In genomic region chr4:39977489-39978377, GRCh38 we compare ENCODE assay signal across 1 cellular context.
TF ChIP-seq lines count a peak whose summit lies in the region.

TSS of gene PDS5A (minus strand) at chr4:39977911. CDS start at chr4:39976577, 1,334 bp downstream.

TF ChIP-seq in IMR-90, 13 proteins besides CTCF, POLR2A, EP300 and RAD21 (continued from another document):
- TF ChIP-seq MAFK (IDR thresholded peaks at IDR 0.05; ENCODE audit: low read depth, low read length) = no peak
- no peak for TF ChIP-seq CHD1 (IDR thresholded peaks at IDR 0.05; ENCODE audit: low read depth, low read length)
- no peak for TF ChIP-seq NFE2L2 (IDR thresholded peaks at IDR 0.05; ENCODE audit: low read depth, low read length)
- peak; percentile 92 for TF ChIP-seq CEBPB (IDR thresholded peaks at IDR 0.05; ENCODE audit: low read depth, low read length)
- peak; percentile 57 for TF ChIP-seq SMC3 (IDR thresholded peaks at IDR 0.05; ENCODE audit: low read depth, low read length)
- peak; percentile 86 for TF ChIP-seq MXI1 (IDR thresholded peaks at IDR 0.05; ENCODE audit: borderline replicate concordance, low read depth, low read length)
- peak; percentile 92 for TF ChIP-seq MAZ (IDR thresholded peaks at IDR 0.05; ENCODE audit: borderline replicate concordance, low read depth, low read length)
